11 cellular contexts compared by ENCODE assay signal in genomic region chr2:99571609-99572344, GRCh38.
A peak's percentile ranks its signal among the peaks of the same experiment; 100 is the strongest.
DNase-seq lines count a peak whose midpoint lies in the region; ATAC-seq, FAIRE-seq and TF ChIP-seq lines count a peak whose summit lies in the region.
"Had no signal": no experiment of that assay in that cellular context is flagged by ENCODE, and none has a peak within 500 bp of the region (broad histone marks: within the 10 kb centered on the region; RNA-seq: fewer than 3 reads in every experiment).

No MANE protein-coding gene starts in this region.

- H3K36me3 ChIP-seq in HEK293 (ENCODE audit: control insufficient read depth in 2 of 2, insufficient read depth in 1 of 2, low read length in 2 of 2): no peaks in the 10 kb centered on the region
- H3K36me3 ChIP-seq in small intestine (ENCODE audit: control insufficient read depth in 2 of 2, insufficient read depth in 2 of 2, low read length in 2 of 2): no peaks in the 10 kb centered on the region
- H3K36me3 ChIP-seq in stomach: peaks cover 0 to 26% (median 8%) of the 10 kb centered on the region in 4 donors
- H3K36me3 ChIP-seq: SJCRH30 had no signal

- H3K27me3 ChIP-seq in small intestine (ENCODE audit: control insufficient read depth in 2 of 2, insufficient read depth in 2 of 2, low read length in 2 of 2): no peaks in the 10 kb centered on the region
- H3K27me3 ChIP-seq in stomach: no peaks in the 10 kb centered on the region

- in situ Hi-C loops in astrocyte of the spinal cord (cut with HindIII; ENCODE audit: low sequenced_read_pairs): no loop called here

- CTCF ChIA-PET in HEK293 (lab: Yijun Ruan, JAX): interaction anchor here (0.6 to 2.3 kb wide), 3 partner anchors 11 to 190 kb away, joined by 3 to 8 read pairs (median 4); no protein-coding TSS in a partner anchor

- no peak for TF ChIP-seq EP300 in stomach (IDR thresholded peaks at IDR 0.05)

- no peak for FAIRE-seq in small intestine (lab: Jason Lieb, UNC)

- POLR2A ChIA-PET in HEK293 (lab: Yijun Ruan, JAX): no interaction called here

- H3K9me3 ChIP-seq in HEK293 (ENCODE audit: control insufficient read depth, insufficient read depth, low read depth, low read length) (no peaks in the 10 kb centered on the region), small intestine (ENCODE audit: control insufficient read depth, low read depth) (no peaks in the 10 kb centered on the region), stomach (no peaks in the 10 kb centered on the region)
- H3K9me3 ChIP-seq: SJCRH30 had no signal

- H3K27ac ChIP-seq in HEK293 (ENCODE audit: extremely low read depth, low read depth, low read length) (no peak overlapping the region), small intestine (ENCODE audit: low read depth in 1 of 2, low read length in 1 of 2) (no peak overlapping the region), stomach (no peak overlapping the region)
- H3K27ac ChIP-seq: SJCRH30 had no signal

- ATAC-seq in left lobe of liver: no peak
- ATAC-seq: activated naive CD4-positive, alpha-beta T cell treated with anti-CD3 and anti-CD28 coated beads, Interleukin-2, amount 50 U/mL, for 72 hours; HCT116 had no signal

- 47 to 68% (median 51%) methylated on average over 5 of the region's 5 CpGs for WGBS in small intestine, 3 donors
- 69 to 81% (median 78%) methylated on average over 5 of the region's 5 CpGs for WGBS in stomach, 5 donors

- intact Hi-C loops in stomach (cut with DNase I; ENCODE audit: low total_unique reads): no loop called here

- no peak for TF ChIP-seq POLR2A in stomach (IDR thresholded peaks at IDR 0.05)

- H3K4me1 ChIP-seq in HEK293 (ENCODE audit: control insufficient read depth, insufficient read depth, low read length) (peaks cover 2% of the 10 kb centered on the region; the same call in 1 of the 2 replicates), small intestine (ENCODE audit: control insufficient read depth in 2 of 2, insufficient read depth in 1 of 2, low read depth in 1 of 2, low read length in 1 of 2) (no peaks in the 10 kb centered on the region), stomach (no peaks in the 10 kb centered on the region)
- H3K4me1 ChIP-seq: SJCRH30 had no signal

- DNase-seq in NCI-H2107 treated with DMSO at 0.1 percent for 48 hours (lab: John Stamatoyannopoulos, UW; ENCODE audit: unreplicated experiment) (peak; percentile 96), astrocyte of the spinal cord (ENCODE audit: low read depth, low spot score) (peak; percentile 5), cerebellar nuclear complex (lab: John Stamatoyannopoulos, UW) (no peak), small intestine (no peak), left lobe of liver (ENCODE audit: low spot score) (no peak), stomach (no peak)
- DNase-seq: DMS53, SJCRH30 had no signal

- TF ChIP-seq CTCF in HEK293 (tag by site-specific recombination; IDR thresholded peaks at IDR 0.05) (no peak), astrocyte of the spinal cord (IDR thresholded peaks at IDR 0.05; ENCODE audit: low read depth, low read length) (no peak), stomach (IDR thresholded peaks at IDR 0.05) (no peak)

- H3K4me3 ChIP-seq in HEK293 (ENCODE audit: low read depth, low read length) (no peak overlapping the region), astrocyte of the spinal cord (ENCODE audit: low read depth, low read length) (no peak overlapping the region), small intestine (ENCODE audit: low read depth in 1 of 2, low read length in 2 of 2) (no peak overlapping the region), stomach (no peak overlapping the region)
- H3K4me3 ChIP-seq: SJCRH30 had no signal

TF ChIP-seq in HEK293, 187 proteins besides CTCF, POLR2A, EP300 and RAD21:
- TF ChIP-seq PRDM6 (tag by site-specific recombination; IDR thresholded peaks at IDR 0.05) (peak; percentile 38; the same call in 1 of the 2 replicates), PRDM1 (tag by site-specific recombination; IDR thresholded peaks at IDR 0.05) (peak; percentile 30; the same call in 1 of the 2 replicates), ZNF366 (tag by site-specific recombination; conservative IDR thresholded peaks at IDR 0.05) (peak; percentile 45; the same call in 1 of the 2 replicates), ZNF677 (tag by site-specific recombination; IDR thresholded peaks at IDR 0.05) (no peak), MYNN (tag by site-specific recombination; IDR thresholded peaks at IDR 0.05; ENCODE audit: borderline replicate concordance) (no peak), ZNF514 (tag by site-specific recombination; IDR thresholded peaks at IDR 0.05) (no peak), SP7 (tag by site-specific recombination; IDR thresholded peaks at IDR 0.05) (peak; percentile 87; the same call in 1 of the 2 replicates), ZBTB20 (tag by site-specific recombination; IDR thresholded peaks at IDR 0.05) (no peak), SP2 (tag by site-specific recombination; IDR thresholded peaks at IDR 0.05) (peak; percentile 10; the same call in 1 of the 2 replicates), BCL6B (tag by site-specific recombination; IDR thresholded peaks at IDR 0.05) (0 out of 2 replicates have a peak, but pooled peaks have one; percentile 28), ZSCAN23 (tag by site-specific recombination; IDR thresholded peaks at IDR 0.05) (no peak)

Comparison
In these comparisons a context has a peak if more than half of its experiments do, and no peak if none do; other contexts are left out.
1. DNase-seq: peak in NCI-H2107 treated with DMSO at 0.1 percent for 48 hours (single experiment) and astrocyte of the spinal cord (single experiment); none in cerebellar nuclear complex (0 of 2), small intestine (single experiment), left lobe of liver (single experiment) and stomach (single experiment).